In genomic region chr6:104993576-104993975, GRCh38 we compare ENCODE assay signal across 3 cellular contexts. TPM values are rescaled to one million over a fixed set of nuclear protein-coding genes. Genes with fewer than 3 reads are reported as not detected.
"Had no signal": no experiment of that assay in that cellular context is flagged by ENCODE, and none has a peak within 500 bp of the region (broad histone marks: within the 10 kb centered on the region; RNA-seq: fewer than 3 reads in every experiment).

No MANE protein-coding gene starts in this region.

RNA-seq across cellular contexts. Expression of gene LIN28B, which starts 36.7 kb away (rescaled TPM):
- total RNA-seq: GM23248, H4, HFFc6 had no signal
- polyA plus RNA-seq: GM23248 had no signal
